1 cellular context compared by ENCODE assay signal in the genomic region with DNA sequence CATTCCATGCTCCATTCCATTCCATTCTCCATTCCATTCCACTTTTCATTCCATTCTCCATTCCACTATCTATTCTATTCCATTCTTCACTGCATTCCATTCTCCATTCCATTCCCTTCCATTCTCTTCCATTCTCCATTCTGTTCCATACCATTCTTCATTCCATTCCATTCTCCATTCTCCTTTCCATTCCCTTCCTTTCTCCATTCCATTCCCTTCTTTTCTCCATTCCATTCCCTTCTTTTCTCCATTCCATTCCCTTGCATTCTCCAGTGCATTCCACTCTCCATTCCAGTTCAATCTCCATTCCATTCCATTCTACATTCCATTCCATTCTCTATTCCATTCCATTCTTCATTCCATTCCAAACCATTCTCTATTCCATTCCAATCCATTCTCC.
TF ChIP-seq lines count a peak whose summit lies in the region.

No MANE protein-coding gene starts in this region.

TF ChIP-seq in IMR-90, 13 proteins besides CTCF, POLR2A, EP300 and RAD21 (continued from another document):
- TF ChIP-seq, protein P1, sequence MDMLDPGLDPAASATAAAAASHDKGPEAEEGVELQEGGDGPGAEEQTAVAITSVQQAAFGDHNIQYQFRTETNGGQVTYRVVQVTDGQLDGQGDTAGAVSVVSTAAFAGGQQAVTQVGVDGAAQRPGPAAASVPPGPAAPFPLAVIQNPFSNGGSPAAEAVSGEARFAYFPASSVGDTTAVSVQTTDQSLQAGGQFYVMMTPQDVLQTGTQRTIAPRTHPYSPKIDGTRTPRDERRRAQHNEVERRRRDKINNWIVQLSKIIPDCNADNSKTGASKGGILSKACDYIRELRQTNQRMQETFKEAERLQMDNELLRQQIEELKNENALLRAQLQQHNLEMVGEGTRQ (IDR thresholded peaks at IDR 0.05; ENCODE audit: low read depth, low read length), result no peak
